8 cellular contexts compared by ENCODE assay signal in the genomic region with DNA sequence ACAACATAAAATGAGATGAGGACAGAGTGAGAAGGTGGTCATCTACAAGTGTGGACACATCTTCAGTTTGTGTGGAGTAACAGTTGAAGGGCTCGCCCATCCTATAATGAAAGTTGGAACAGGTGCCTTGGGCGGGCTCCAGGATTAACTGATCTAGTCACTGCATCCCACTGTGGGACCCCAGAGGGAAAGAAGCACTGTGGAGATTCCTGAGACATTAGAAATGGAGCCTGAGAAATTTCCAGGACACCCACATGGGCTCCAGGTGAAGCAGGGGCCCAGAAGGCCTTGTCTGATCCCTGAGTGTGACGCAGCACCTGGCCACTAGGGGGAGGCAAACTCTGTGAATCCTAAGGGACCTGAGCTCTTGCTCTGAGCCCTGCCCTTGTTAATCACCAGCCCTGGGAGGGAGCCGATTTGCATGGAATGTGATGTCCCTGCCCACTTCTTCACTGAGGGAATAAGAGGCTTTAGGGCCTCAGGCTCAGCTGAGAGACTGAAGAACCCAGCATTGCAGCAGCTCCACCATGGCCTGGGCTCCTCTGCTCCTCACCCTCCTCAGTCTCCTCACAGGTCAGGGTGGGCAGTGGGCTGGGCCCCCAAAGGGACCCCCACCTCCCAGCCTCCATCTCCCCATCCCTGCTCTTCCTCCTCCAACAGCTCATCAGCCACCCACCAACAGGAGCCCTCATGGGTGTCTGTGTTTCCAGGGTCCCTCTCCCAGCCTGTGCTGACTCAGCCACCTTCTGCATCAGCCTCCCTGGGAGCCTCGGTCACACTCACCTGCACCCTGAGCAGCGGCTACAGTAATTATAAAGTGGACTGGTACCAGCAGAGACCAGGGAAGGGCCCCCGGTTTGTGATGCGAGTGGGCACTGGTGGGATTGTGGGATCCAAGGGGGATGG.
DNase-seq lines count a peak whose midpoint lies in the region; ATAC-seq and TF ChIP-seq lines count a peak whose summit lies in the region.

No MANE protein-coding gene starts in this region.

- peaks cover 57% of the 10 kb centered on the region for H3K27me3 Mint-ChIP-seq in chondrocyte (ENCODE audit: low read depth)

- peak; percentile 82 for DNase-seq in GM12865 (ENCODE audit: low read depth)
- peak; percentile 18 for DNase-seq in NCI-H1694 treated with DMSO at 0.1 percent for 48 hours (lab: John Stamatoyannopoulos, UW)
- peak; percentile 78 for DNase-seq in activated CD4-positive, CD25-positive, alpha-beta regulatory T cell treated with anti-CD3 and anti-CD28 coated beads, Interleukin-2, amount 50 U/mL, for 72 hours
- DNase-seq in chondrocyte (ENCODE audit: low spot score) = no peak
- peak; percentile 20 for DNase-seq in medulla oblongata (ENCODE audit: extremely low spot score)
- DNase-seq in stimulated activated effector memory CD8-positive, alpha-beta T cell treated with anti-CD3 and anti-CD28 coated beads, Interleukin-12 subunit alpha, Interleukin-12 subunit beta, amount 100 ng/mL, for 72 hours (ENCODE audit: low spot score in 2 of 2) = peak; percentile 53 to 83

- peak; percentile 73 for ATAC-seq in stimulated activated effector memory CD8-positive, alpha-beta T cell treated with anti-CD3 and anti-CD28 coated beads, Interleukin-12 subunit alpha, Interleukin-12 subunit beta, amount 100 ng/mL, for 72 hours
- no peak for ATAC-seq in GM18519 (IDR thresholded peaks at IDR 0.05; ENCODE audit: low FRiP score, unreplicated experiment)
- ATAC-seq in GM18907 (IDR thresholded peaks at IDR 0.05; ENCODE audit: unreplicated experiment) = no peak

- peak; percentile 96 for TF ChIP-seq CTCF in GM12865 (IDR thresholded peaks at IDR 0.05; ENCODE audit: insufficient read depth, low read depth, low read length, missing control alignments)
- peak; percentile 82 for TF ChIP-seq CTCF in chondrocyte (IDR thresholded peaks at IDR 0.05)

- no peak overlapping the region for H3K4me3 ChIP-seq in GM12865 (ENCODE audit: low read depth, low read length)

- no peaks in the 10 kb centered on the region for H3K4me1 Mint-ChIP-seq in chondrocyte (ENCODE audit: low read depth)
- H3K4me1 Mint-ChIP-seq in stimulated activated effector memory CD8-positive, alpha-beta T cell treated with anti-CD3 and anti-CD28 coated beads, Interleukin-12 subunit alpha, Interleukin-12 subunit beta, amount 100 ng/mL, for 72 hours = no peaks in the 10 kb centered on the region

- no peak overlapping the region for H3K27ac Mint-ChIP-seq in chondrocyte (ENCODE audit: unreplicated experiment)
- H3K27ac Mint-ChIP-seq in stimulated activated effector memory CD8-positive, alpha-beta T cell treated with anti-CD3 and anti-CD28 coated beads, Interleukin-12 subunit alpha, Interleukin-12 subunit beta, amount 100 ng/mL, for 72 hours = no peak overlapping the region

- peaks cover 2% of the 10 kb centered on the region for H3K36me3 Mint-ChIP-seq in chondrocyte (ENCODE audit: low read depth)
- H3K36me3 Mint-ChIP-seq in stimulated activated effector memory CD8-positive, alpha-beta T cell treated with anti-CD3 and anti-CD28 coated beads, Interleukin-12 subunit alpha, Interleukin-12 subunit beta, amount 100 ng/mL, for 72 hours = no peaks in the 10 kb centered on the region

- H3K4me3 Mint-ChIP-seq in chondrocyte (ENCODE audit: unreplicated experiment) = no peak overlapping the region
- no peak overlapping the region for H3K4me3 Mint-ChIP-seq in stimulated activated effector memory CD8-positive, alpha-beta T cell treated with anti-CD3 and anti-CD28 coated beads, Interleukin-12 subunit alpha, Interleukin-12 subunit beta, amount 100 ng/mL, for 72 hours

- peaks cover 3% of the 10 kb centered on the region for H3K9me3 Mint-ChIP-seq in chondrocyte (ENCODE audit: low read depth)
- no peaks in the 10 kb centered on the region for H3K9me3 Mint-ChIP-seq in stimulated activated effector memory CD8-positive, alpha-beta T cell treated with anti-CD3 and anti-CD28 coated beads, Interleukin-12 subunit alpha, Interleukin-12 subunit beta, amount 100 ng/mL, for 72 hours
